In genomic region chr6:111782887-111783286, GRCh38 we compare ENCODE assay signal across 24 cellular contexts.
DNase-seq lines count a peak whose midpoint lies in the region; ATAC-seq, FAIRE-seq and TF ChIP-seq lines count a peak whose summit lies in the region.
"Had no signal": no experiment of that assay in that cellular context is flagged by ENCODE, and none has a peak within 500 bp of the region (broad histone marks: within the 10 kb centered on the region; RNA-seq: fewer than 3 reads in every experiment).

No MANE protein-coding gene starts in this region.

- intact Hi-C loops in K562 (cut with micrococcal nuclease) = no loop called here

- H3K4me3 Mint-ChIP-seq in CD4-positive, CD25-positive, alpha-beta regulatory T cell = peak overlapping the region in 1 of 4 donors; percentile 16
- H3K4me3 Mint-ChIP-seq in naive thymus-derived CD8-positive, alpha-beta T cell = peak overlapping the region in 1 of 10 donors; percentile 17
- H3K4me3 Mint-ChIP-seq: B cell, neural crest cell had no signal

- H2AFZ ChIP-seq in K562 (ENCODE audit: low read depth, low read length) = no peak overlapping the region

- H3K9me1 ChIP-seq in K562 (ENCODE audit: control insufficient read depth, insufficient read depth, low read length) = no peaks in the 10 kb centered on the region

- peak; percentile 56 for FAIRE-seq in K562 (lab: Jason Lieb, UNC)
- FAIRE-seq: GM18507, urothelium cell line had no signal

- H3K27me3 ChIP-seq in CD4-positive, CD25-positive, alpha-beta regulatory T cell (ENCODE audit: control insufficient read depth, insufficient read depth, low read length) = no peaks in the 10 kb centered on the region
- H3K27me3 ChIP-seq in K562 (ENCODE audit: control insufficient read depth in 2 of 2, insufficient read depth in 2 of 2, low read length in 2 of 2) = no peaks in the 10 kb centered on the region

- no peak for TF ChIP-seq POLR2A in K562 (conservative IDR thresholded peaks at IDR 0.05)

- H3K4me1 ChIP-seq in CD4-positive, CD25-positive, alpha-beta regulatory T cell (ENCODE audit: control insufficient read depth, insufficient read depth, low read length, poor library complexity, severe bottlenecking) = peaks cover 61% of the 10 kb centered on the region
- peaks cover 0 to 13% of the 10 kb centered on the region in 2 experiments; a peak in 3 of 5 replicates for H3K4me1 ChIP-seq in K562 (replicated peaks in 1 of 2; ENCODE audit: control insufficient read depth in 2 of 2, insufficient read depth in 2 of 2, low read length in 2 of 2)

- in situ Hi-C loops in K562 (cut with MboI) = no loop called here

- no peaks in the 10 kb centered on the region for H3K79me2 ChIP-seq in K562 (ENCODE audit: control insufficient read depth, insufficient read depth, low read length)

- ATAC-seq in CD4-positive, CD25-positive, alpha-beta regulatory T cell (ENCODE audit: low read depth in 2 of 2) = no peak
- ATAC-seq in K562 = no peak; the same call in 2 of the 3 replicates
- no peak for ATAC-seq in naive thymus-derived CD8-positive, alpha-beta T cell
- ATAC-seq: activated CD4-positive, CD25-positive, alpha-beta regulatory T cell treated with anti-CD3 and anti-CD28 coated beads, Interleukin-2, amount 50 U/mL, for 24 hours; SK-N-SH treated with all-trans-retinoic acid at 6 μM for 48 hours had no signal

- H3K27ac ChIP-seq in CD4-positive, CD25-positive, alpha-beta regulatory T cell (ENCODE audit: insufficient read depth, low read length, poor library complexity, severe bottlenecking) = peak overlapping the region; percentile 70
- H3K27ac ChIP-seq in K562 (ENCODE audit: extremely low read depth, low read depth, low read length) = no peak overlapping the region
- H3K27ac ChIP-seq: 22Rv1 had no signal

- TF ChIP-seq RAD21 in K562 (CRISPR knock-in tag; conservative IDR thresholded peaks at IDR 0.05 in 1 of 2, IDR thresholded peaks at IDR 0.05 in 1 of 2) = no peak

- no peaks in the 10 kb centered on the region for H3K27me3 Mint-ChIP-seq in CD4-positive, CD25-positive, alpha-beta regulatory T cell
- H3K27me3 Mint-ChIP-seq in naive thymus-derived CD8-positive, alpha-beta T cell = no peaks in the 10 kb centered on the region
- H3K27me3 Mint-ChIP-seq: B cell had no signal

- no TSS peak for BruUV-seq in K562 (replicated peaks; lab: Mats Ljungman, UMichigan)

- no peaks in the 10 kb centered on the region for H3K9me3 ChIP-seq in CD4-positive, CD25-positive, alpha-beta regulatory T cell (ENCODE audit: control insufficient read depth in 2 of 2, low read length in 2 of 2)
- no peaks in the 10 kb centered on the region for H3K9me3 ChIP-seq in K562 (replicated peaks; ENCODE audit: control insufficient read depth, insufficient read depth, low read depth, low read length)

- no peak overlapping the region for H3K4me3 ChIP-seq in CD4-positive, CD25-positive, alpha-beta regulatory T cell (ENCODE audit: low read depth, low read length)
- H3K4me3 ChIP-seq in K562 = no peak overlapping the region
- H3K4me3 ChIP-seq: smooth muscle cell had no signal

- peaks cover 10% of the 10 kb centered on the region for H3K36me3 ChIP-seq in CD4-positive, CD25-positive, alpha-beta regulatory T cell (ENCODE audit: control insufficient read depth, insufficient read depth, low read length)
- H3K36me3 ChIP-seq in K562 (ENCODE audit: control insufficient read depth, insufficient read depth, low read length) = no peaks in the 10 kb centered on the region; the same call in 2 of the 3 replicates

- no peak for TF ChIP-seq CTCF in K562 (IDR thresholded peaks at IDR 0.05 in 2 of 3, conservative IDR thresholded peaks at IDR 0.05 in 1 of 3; ENCODE audit: insufficient read depth in 2 of 3, low read depth in 1 of 3, low read length in 3 of 3)

- no peak for TF ChIP-seq EP300 in K562 (IDR thresholded peaks at IDR 0.05; ENCODE audit: low read length)

- POLR2A ChIA-PET in K562 (lab: Yijun Ruan, JAX) = interaction anchor here (1.4 kb wide), 1 partner anchor 22 kb away, joined by 4 read pairs; no protein-coding TSS in a partner anchor
- POLR2A ChIA-PET in naive thymus-derived CD8-positive, alpha-beta T cell (lab: Charles Lee) = interaction anchor here (1.9 kb wide), 1 partner anchor 11 kb away, joined by 4 read pairs; no protein-coding TSS in a partner anchor

- peak overlapping the region; percentile 75 to 89 (median 84) for H3K27ac Mint-ChIP-seq in CD4-positive, CD25-positive, alpha-beta regulatory T cell
- peak overlapping the region; percentile 22 to 88 (median 84) for H3K27ac Mint-ChIP-seq in naive thymus-derived CD8-positive, alpha-beta T cell
- H3K27ac Mint-ChIP-seq: B cell had no signal

- H3K9ac ChIP-seq in K562 (ENCODE audit: insufficient read depth in 1 of 2, low read depth in 2 of 2, low read length in 2 of 2) = no peak overlapping the region

- 8% methylated on average over 3 of the region's 3 CpGs for WGBS in K562 (ENCODE audit: insufficient coverage, low coverage, missing lambda C conversion rate)

- CTCF ChIA-PET in K562 (lab: Yijun Ruan, JAX; ENCODE audit: low intra/inter-chr PET ratio) = no interaction called here

- H4K20me1 ChIP-seq in K562 (replicated peaks; ENCODE audit: control insufficient read depth, insufficient read depth, low read length) = no peaks in the 10 kb centered on the region

- no peak overlapping the region; the same call in 1 of the 2 replicates for H3K4me2 ChIP-seq in K562 (ENCODE audit: insufficient read depth, low read length)
- H3K4me2 ChIP-seq: smooth muscle cell had no signal

- peaks cover 32 to 84% (median 62%) of the 10 kb centered on the region in 4 donors for H3K4me1 Mint-ChIP-seq in CD4-positive, CD25-positive, alpha-beta regulatory T cell
- H3K4me1 Mint-ChIP-seq in naive thymus-derived CD8-positive, alpha-beta T cell = peaks cover 31 to 84% (median 82%) of the 10 kb centered on the region in 4 donors

- DNase-seq in DMS79 (lab: John Stamatoyannopoulos, UW) (peak; percentile 75), DMS79 treated with DMSO at 0.1 percent for 48 hours (lab: John Stamatoyannopoulos, UW) (no peak), K562 (ENCODE audit: extremely low read depth in 1 of 4, low spot score in 3 of 4) (no peak), Kasumi-1 (lab: John Stamatoyannopoulos, UW) (no peak), NCI-H2107 treated with DMSO at 0.1 percent for 48 hours (lab: John Stamatoyannopoulos, UW; ENCODE audit: unreplicated experiment) (no peak), HK-2 (ENCODE audit: unreplicated experiment) (no peak)
- no peak for DNase-seq in CD4-positive, CD25-positive, alpha-beta regulatory T cell
- no peak for DNase-seq in naive thymus-derived CD8-positive, alpha-beta T cell
- DNase-seq: Calu3; HCEC 1CT; Karpas-422; kidney glomerular epithelial cell; NCI-H1048; NCI-H187 treated with DMSO at 0.1 percent for 48 hours; NCI-H446 treated with DMSO at 0.1 percent for 48 hours; stimulated activated CD4-positive, alpha-beta T cell treated with anti-CD3 and anti-CD28 coated beads, Interleukin-2, amount 100 ng/mL, for 48 hours had no signal

- no peaks in the 10 kb centered on the region for H3K9me3 Mint-ChIP-seq in CD4-positive, CD25-positive, alpha-beta regulatory T cell
- H3K9me3 Mint-ChIP-seq in naive thymus-derived CD8-positive, alpha-beta T cell = peaks cover 0 to 1% (median 0%) of the 10 kb centered on the region in 9 donors
- H3K9me3 Mint-ChIP-seq: neural crest cell had no signal

- peaks cover 36% of the 10 kb centered on the region for H3K36me3 Mint-ChIP-seq in CD4-positive, CD25-positive, alpha-beta regulatory T cell
- H3K36me3 Mint-ChIP-seq in naive thymus-derived CD8-positive, alpha-beta T cell = peaks cover 0 to 33% (median 7%) of the 10 kb centered on the region in 3 donors

TF ChIP-seq in K562, 482 proteins besides CTCF, POLR2A, EP300 and RAD21:
- peak; percentile 57; the same call in 1 of the 2 replicates for TF ChIP-seq DMBX1 (CRISPR knock-in tag; IDR thresholded peaks at IDR 0.05; ENCODE audit: borderline replicate concordance)
- peak; percentile 36; the same call in 1 of the 2 replicates for TF ChIP-seq ZNF583 (CRISPR knock-in tag; IDR thresholded peaks at IDR 0.05)
- no peak for TF ChIP-seq ZNF140 (CRISPR knock-in tag; IDR thresholded peaks at IDR 0.05)
- no peak for TF ChIP-seq NONO (IDR thresholded peaks at IDR 0.05; ENCODE audit: low read depth in 2 of 2, low read length in 1 of 2)
TF ChIP-seq in K562: peak in this region for 2.
